ENCODE assay signal across 18 cellular contexts in the genomic region with DNA sequence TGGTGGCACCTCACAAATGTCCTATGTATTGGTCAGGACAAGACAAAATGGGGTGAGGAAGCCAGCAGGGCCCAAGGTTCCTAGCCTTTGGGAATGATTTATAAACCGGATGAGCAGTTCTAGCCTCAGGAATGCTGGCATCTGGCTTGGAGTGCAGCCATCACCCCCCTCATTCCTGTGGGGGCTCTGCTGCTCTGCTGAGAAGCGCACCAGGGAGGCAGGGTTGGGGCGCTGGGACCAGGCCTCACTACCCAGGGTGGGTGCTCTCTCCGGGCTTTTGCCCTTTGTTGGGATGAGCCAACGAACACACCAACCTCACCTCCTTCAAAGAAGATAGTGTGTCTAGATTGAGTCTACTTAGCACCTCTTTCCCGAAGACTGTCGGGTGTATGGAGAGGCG. TPM values are rescaled to one million over a fixed set of nuclear protein-coding genes. Genes with fewer than 3 reads are reported as not detected.
DNase-seq lines count a peak whose midpoint lies in the region; FAIRE-seq and TF ChIP-seq lines count a peak whose summit lies in the region.
"Had no signal": no experiment of that assay in that cellular context is flagged by ENCODE, and none has a peak within 500 bp of the region (broad histone marks: within the 10 kb centered on the region; RNA-seq: fewer than 3 reads in every experiment).

No MANE protein-coding gene starts in this region.

- H3K4me1 ChIP-seq in stomach = peaks cover 0 to 24% (median 7%) of the 10 kb centered on the region in 4 donors

- intact Hi-C loops in dendritic cell treated with granulocyte-macrophage colony-stimulating factor and Interleukin-4, amounts not matched to agents 40 ng/mL and 50 ng/mL, for 4 days (cut with micrococcal nuclease) = no loop called here
- intact Hi-C loops in stomach (cut with DNase I; ENCODE audit: low total_unique reads) = no loop called here

- H3K9me3 Mint-ChIP-seq in dendritic cell treated with granulocyte-macrophage colony-stimulating factor and Interleukin-4, amounts not matched to agents 40 ng/mL and 50 ng/mL, for 4 days = no peaks in the 10 kb centered on the region
- H3K9me3 Mint-ChIP-seq: CD14-positive monocyte; T-helper 1 cell treated with Interleukin-12 subunit alpha and Interleukin-12 subunit beta and Interleukin-4 antibody, amounts not matched to agents 30 μg/mL and 1 μg/mL, for 36 hours had no signal

- TF ChIP-seq POLR2A in stomach (IDR thresholded peaks at IDR 0.05) (no peak), GM12892 (IDR thresholded peaks at IDR 0.05; ENCODE audit: low read depth, low read length) (no peak)

- H3K27ac ChIP-seq in stomach = peak overlapping the region in 1 of 5 donors; percentile 18

- DNase-seq in HFF-Myc (ENCODE audit: extremely low read depth, low read depth) (peak; percentile 9), kidney tubule cell (ENCODE audit: low spot score) (peak; percentile 44), stomach (peak; percentile 13), GM12892 (ENCODE audit: insufficient read length) (no peak), NCI-H82 treated with DMSO at 0.1 percent for 48 hours (lab: John Stamatoyannopoulos, UW; ENCODE audit: unreplicated experiment) (no peak), NCI-H446 treated with DMSO at 0.1 percent for 48 hours (lab: John Stamatoyannopoulos, UW) (no peak), NCI-H1092 treated with DMSO at 0.1 percent for 48 hours (lab: John Stamatoyannopoulos, UW) (no peak)
- DNase-seq: activated T-cell treated with anti-CD3 and anti-CD28 coated beads, Interleukin-2, amount 50 U/mL, for 1 hour; cortex of kidney; DND-41; mucosa of descending colon; NCI-H1930; NCI-H69; posterior cingulate gyrus; RPMI8226 had no signal

- peaks cover 11 to 66% (median 53%) of the 10 kb centered on the region in 4 donors for H3K36me3 ChIP-seq in stomach

- H3K4me3 ChIP-seq in HFF-Myc (replicated peaks; ENCODE audit: low read depth, low read length) (no peak overlapping the region), stomach (no peak overlapping the region)
- H3K4me3 ChIP-seq: mucosa of descending colon had no signal

- no peaks in the 10 kb centered on the region for H3K27me3 Mint-ChIP-seq in dendritic cell treated with granulocyte-macrophage colony-stimulating factor and Interleukin-4, amounts not matched to agents 40 ng/mL and 50 ng/mL, for 4 days

- H3K4me1 Mint-ChIP-seq in dendritic cell treated with granulocyte-macrophage colony-stimulating factor and Interleukin-4, amounts not matched to agents 40 ng/mL and 50 ng/mL, for 4 days (ENCODE audit: low read depth) = peaks cover 48% of the 10 kb centered on the region

- H3K27me3 ChIP-seq in stomach = no peaks in the 10 kb centered on the region

- no peak for FAIRE-seq in GM12892 (lab: Jason Lieb, UNC)

- 85 to 95% (median 89%) methylated on average over 8 of the region's 8 CpGs for WGBS in stomach, 5 donors

- peak overlapping the region; percentile 31 for H3K27ac Mint-ChIP-seq in dendritic cell treated with granulocyte-macrophage colony-stimulating factor and Interleukin-4, amounts not matched to agents 40 ng/mL and 50 ng/mL, for 4 days
- H3K27ac Mint-ChIP-seq: T-helper 1 cell treated with Interleukin-12 subunit alpha and Interleukin-12 subunit beta and Interleukin-4 antibody, amounts not matched to agents 30 μg/mL and 1 μg/mL, for 36 hours had no signal

- TF ChIP-seq EP300 in stomach (IDR thresholded peaks at IDR 0.05) = no peak

- peaks cover 68% of the 10 kb centered on the region for H3K36me3 Mint-ChIP-seq in dendritic cell treated with granulocyte-macrophage colony-stimulating factor and Interleukin-4, amounts not matched to agents 40 ng/mL and 50 ng/mL, for 4 days (ENCODE audit: low read depth)

- no peak overlapping the region for H3K4me3 Mint-ChIP-seq in dendritic cell treated with granulocyte-macrophage colony-stimulating factor and Interleukin-4, amounts not matched to agents 40 ng/mL and 50 ng/mL, for 4 days
- H3K4me3 Mint-ChIP-seq: CD14-positive monocyte; T-helper 1 cell treated with Interleukin-12 subunit alpha and Interleukin-12 subunit beta and Interleukin-4 antibody, amounts not matched to agents 30 μg/mL and 1 μg/mL, for 36 hours had no signal

- no peak for TF ChIP-seq CTCF in HFF-Myc (IDR thresholded peaks at IDR 0.05; ENCODE audit: low read depth, low read length, missing control alignments)
- TF ChIP-seq CTCF in stomach (IDR thresholded peaks at IDR 0.05) = no peak

- H3K9me3 ChIP-seq in stomach = no peaks in the 10 kb centered on the region
- H3K9me3 ChIP-seq: mucosa of descending colon had no signal

RNA-seq across cellular contexts. Expression of a gene that starts 39.2 kb away (rescaled TPM):
- total RNA-seq in stomach = 10 to 100 TPM in 1 of 5 donors, 1 to 10 TPM in 3, under 1 TPM in 1; 0.87 to 17.7 (median 2.3) TPM
- 10 to 100 TPM; 23.8 to 30.8 (median 25.0) TPM for polyA plus RNA-seq in stomach
- 14.9 TPM for polyA plus RNA-seq in GM12892 (2012; ENCODE audit: missing spikeins)

RNA-seq across cellular contexts. Expression of a gene that starts 48.0 kb away (rescaled TPM):
- total RNA-seq in stomach = 10 to 100 TPM in 3 of 5 donors, 1 to 10 TPM in 1, not detected in 1; 5.8 to 32.9 (median 19.5) TPM
- polyA plus RNA-seq in stomach = 10 to 100 TPM; 12.8 to 27.8 (median 20.3) TPM
- polyA plus RNA-seq in GM12892 (2012; ENCODE audit: missing spikeins) = 9.2 TPM

Comparison
In these comparisons a context has a peak if more than half of its experiments do, and no peak if none do; other contexts are left out.
1. DNase-seq: peak in HFF-Myc (single experiment), kidney tubule cell (single experiment) and stomach (single experiment); none in GM12892 (single experiment), NCI-H82 treated with DMSO at 0.1 percent for 48 hours (single experiment), NCI-H446 treated with DMSO at 0.1 percent for 48 hours (single experiment) and NCI-H1092 treated with DMSO at 0.1 percent for 48 hours (single experiment).